Comparison of ENCODE assay signal across 36 cellular contexts in the genomic region with DNA sequence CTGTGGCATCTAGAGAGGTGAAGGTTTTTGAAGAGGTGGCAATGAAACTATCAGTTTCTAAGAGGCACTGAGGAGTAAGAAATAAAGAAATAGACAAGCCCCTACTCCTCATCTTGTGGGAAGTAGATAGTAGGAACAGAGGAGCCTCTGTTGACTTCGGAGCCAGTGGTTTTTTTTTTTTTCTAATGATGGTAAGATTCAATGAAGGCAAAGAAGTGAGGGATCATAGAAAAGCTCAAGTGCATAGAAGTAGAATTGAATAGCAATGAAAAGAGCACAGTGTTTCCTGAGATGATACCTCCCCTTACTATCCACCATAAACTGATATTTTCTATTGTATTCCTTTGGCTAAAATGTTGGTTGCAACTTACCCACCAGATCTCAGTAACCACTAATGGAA. TPM values are rescaled to one million over a fixed set of nuclear protein-coding genes. Genes with fewer than 3 reads are reported as not detected.
"Had no signal": no experiment of that assay in that cellular context is flagged by ENCODE, and none has a peak within 500 bp of the region (broad histone marks: within the 10 kb centered on the region; RNA-seq: fewer than 3 reads in every experiment).

No MANE protein-coding gene starts in this region.

- H3K4me1 ChIP-seq: adrenal gland, breast epithelium had no signal

- H3K9me3 ChIP-seq: adrenal gland, body of pancreas, breast epithelium had no signal

- H3K9me3 Mint-ChIP-seq: activated B cell treated with CpG ODN at 0.5 μM for 24 hours; activated CD4-positive, alpha-beta memory T cell treated with anti-CD3 and anti-CD28 coated beads for 36 hours; activated CD4-positive, alpha-beta T cell treated with anti-CD3 and anti-CD28 coated beads, Interleukin-2, amount 10 ng/mL, durations not matched to agents 24 days and 14 days; activated CD8-positive, alpha-beta T cell treated with anti-CD3 and anti-CD28 coated beads for 36 hours; activated naive CD4-positive, alpha-beta T cell treated with anti-CD3 and anti-CD28 coated beads for 36 hours; activated naive CD4-positive, alpha-beta T cell treated with anti-CD3 and anti-CD28 coated beads, Interleukin-2, amount 50 U/mL, for 72 hours; activated naive CD8-positive, alpha-beta T cell treated with anti-CD3 and anti-CD28 coated beads for 36 hours; activated T-cell treated with anti-CD3 and anti-CD28 coated beads, Interleukin-2, amount 50 U/mL, for 4 hours; activated T-helper 1 cell treated with anti-CD3 and anti-CD28 coated beads, Interleukin-12 subunit alpha, Interleukin-12 subunit beta, Interleukin-2, Interleukin-4 antibody, amounts not matched to agents 30 ng/mL and 10 ng/mL and 1 ng/mL, durations not matched to agents 14 hours and 24 hours and 36 hours; activated T-helper 17 cell treated with anti-CD3 and anti-CD28 coated beads, Interleukin-2, amount 50 U/mL, for 72 hours; T-helper 1 cell treated with Interleukin-12 subunit alpha and Interleukin-12 subunit beta and Interleukin-4 antibody, amounts not matched to agents 30 μg/mL and 1 μg/mL, for 36 hours; T-helper 2 cell treated with Interferon-gamma antibody and Interleukin-4, amounts not matched to agents 5 μg/mL and 100 μg/mL, for 36 hours had no signal

- H3K4me3 Mint-ChIP-seq: activated B cell treated with CpG ODN at 0.5 μM for 24 hours; activated CD4-positive, alpha-beta memory T cell treated with anti-CD3 and anti-CD28 coated beads for 36 hours; activated CD4-positive, alpha-beta T cell treated with anti-CD3 and anti-CD28 coated beads, Interleukin-2, amount 10 ng/mL, durations not matched to agents 24 days and 14 days; activated CD8-positive, alpha-beta T cell treated with anti-CD3 and anti-CD28 coated beads for 36 hours; activated naive CD4-positive, alpha-beta T cell treated with anti-CD3 and anti-CD28 coated beads for 36 hours; activated naive CD8-positive, alpha-beta T cell treated with anti-CD3 and anti-CD28 coated beads for 36 hours; activated T-cell treated with anti-CD3 and anti-CD28 coated beads, Interleukin-2, amount 50 U/mL, for 4 hours; activated T-cell treated with anti-CD3 and anti-CD28 coated beads, Interleukin-2, amount 50 U/mL, for 72 hours; activated T-helper 1 cell treated with anti-CD3 and anti-CD28 coated beads, Interleukin-12 subunit alpha, Interleukin-12 subunit beta, Interleukin-2, Interleukin-4 antibody, amounts not matched to agents 30 ng/mL and 10 ng/mL and 1 ng/mL, durations not matched to agents 14 hours and 24 hours and 36 hours; activated T-helper 17 cell treated with anti-CD3 and anti-CD28 coated beads, Interleukin-2, amount 50 U/mL, for 72 hours; T-cell; T-helper 1 cell treated with Interleukin-12 subunit alpha and Interleukin-12 subunit beta and Interleukin-4 antibody, amounts not matched to agents 30 μg/mL and 1 μg/mL, for 36 hours; T-helper 2 cell treated with Interferon-gamma antibody and Interleukin-4, amounts not matched to agents 5 μg/mL and 100 μg/mL, for 36 hours had no signal

- H3K27ac Mint-ChIP-seq: activated B cell treated with CpG ODN at 0.5 μM for 24 hours; activated CD4-positive, alpha-beta memory T cell treated with anti-CD3 and anti-CD28 coated beads for 36 hours; activated CD4-positive, alpha-beta T cell treated with anti-CD3 and anti-CD28 coated beads, Interleukin-2, amount 10 ng/mL, durations not matched to agents 24 days and 14 days; activated CD8-positive, alpha-beta T cell treated with anti-CD3 and anti-CD28 coated beads for 36 hours; activated naive CD4-positive, alpha-beta T cell treated with anti-CD3 and anti-CD28 coated beads for 36 hours; activated naive CD4-positive, alpha-beta T cell treated with anti-CD3 and anti-CD28 coated beads, Interleukin-2, amount 50 U/mL, for 72 hours; activated naive CD8-positive, alpha-beta T cell treated with anti-CD3 and anti-CD28 coated beads for 36 hours; activated T-cell treated with anti-CD3 and anti-CD28 coated beads, Interleukin-2, amount 50 U/mL, for 72 hours; activated T-helper 1 cell treated with anti-CD3 and anti-CD28 coated beads, Interleukin-12 subunit alpha, Interleukin-12 subunit beta, Interleukin-2, Interleukin-4 antibody, amounts not matched to agents 30 ng/mL and 10 ng/mL and 1 ng/mL, durations not matched to agents 14 hours and 24 hours and 36 hours; activated T-helper 17 cell treated with anti-CD3 and anti-CD28 coated beads, Interleukin-2, amount 50 U/mL, for 72 hours; T-cell; T-helper 1 cell treated with Interleukin-12 subunit alpha and Interleukin-12 subunit beta and Interleukin-4 antibody, amounts not matched to agents 30 μg/mL and 1 μg/mL, for 36 hours; T-helper 2 cell treated with Interferon-gamma antibody and Interleukin-4, amounts not matched to agents 5 μg/mL and 100 μg/mL, for 36 hours had no signal

- H3K27me3 Mint-ChIP-seq: activated naive CD8-positive, alpha-beta T cell treated with anti-CD3 and anti-CD28 coated beads for 36 hours had no signal

- H3K4me1 Mint-ChIP-seq: activated B cell treated with CpG ODN at 0.5 μM for 24 hours; activated CD4-positive, alpha-beta T cell treated with anti-CD3 and anti-CD28 coated beads, Interleukin-2, amount 10 ng/mL, durations not matched to agents 24 days and 14 days; activated naive CD8-positive, alpha-beta T cell treated with anti-CD3 and anti-CD28 coated beads for 36 hours; activated T-helper 17 cell treated with anti-CD3 and anti-CD28 coated beads, Interleukin-2, amount 50 U/mL, for 72 hours; T-cell had no signal

- H3K36me3 Mint-ChIP-seq: activated CD4-positive, alpha-beta memory T cell treated with anti-CD3 and anti-CD28 coated beads for 36 hours; activated naive CD4-positive, alpha-beta T cell treated with anti-CD3 and anti-CD28 coated beads, Interleukin-2, amount 50 U/mL, for 72 hours; activated naive CD8-positive, alpha-beta T cell treated with anti-CD3 and anti-CD28 coated beads for 36 hours; T-cell had no signal

- H3K27ac ChIP-seq: adrenal gland, body of pancreas, brain microvascular endothelial cell, breast epithelium, VCaP had no signal

- DNase-seq: activated B cell treated with CpG ODN at 0.5 μM for 24 hours; activated CD4-positive, alpha-beta memory T cell treated with anti-CD3 and anti-CD28 coated beads for 36 hours; activated CD4-positive, alpha-beta T cell treated with anti-CD3 and anti-CD28 coated beads for 4 hours; activated CD4-positive, alpha-beta T cell treated with anti-CD3 and anti-CD28 coated beads, Interleukin-2, amount 10 ng/mL, durations not matched to agents 24 days and 14 days; activated CD4-positive, alpha-beta T cell treated with anti-CD3 and anti-CD28 coated beads, Interleukin-2, amount 50 U/mL, for 1 hour; activated CD4-positive, alpha-beta T cell treated with anti-CD3 and anti-CD28 coated beads, Interleukin-2, amount 50 U/mL, for 4 hours; activated CD4-positive, CD25-positive, alpha-beta regulatory T cell treated with anti-CD3 and anti-CD28 coated beads, Interleukin-2, amount 50 U/mL, for 72 hours; activated CD8-positive, alpha-beta memory T cell treated with anti-CD3 and anti-CD28 coated beads, Interleukin-2, amount 50 U/mL, for 4 hours; activated CD8-positive, alpha-beta T cell treated with anti-CD3 and anti-CD28 coated beads for 36 hours; activated effector memory CD4-positive, alpha-beta T cell treated with anti-CD3 and anti-CD28 coated beads, Interleukin-2, amount 50 U/mL, for 16 hours; activated gamma-delta T cell treated with Interleukin-2 at 50 U/mL for 16 hours; activated naive CD4-positive, alpha-beta T cell; activated naive CD4-positive, alpha-beta T cell treated with anti-CD3 and anti-CD28 coated beads for 36 hours; activated naive CD4-positive, alpha-beta T cell treated with anti-CD3 and anti-CD28 coated beads, Interleukin-2, amount 50 U/mL, for 16 hours; activated naive CD8-positive, alpha-beta T cell treated with anti-CD3 and anti-CD28 coated beads for 36 hours; activated T-cell treated with anti-CD3 and anti-CD28 coated beads for 4 hours; activated T-cell treated with anti-CD3 and anti-CD28 coated beads, Interleukin-2, amount 50 U/mL, for 1 hour; activated T-cell treated with anti-CD3 and anti-CD28 coated beads, Interleukin-2, amount 50 U/mL, for 4 hours; activated T-cell treated with anti-CD3 and anti-CD28 coated beads, Interleukin-2, amount 50 U/mL, for 72 hours; adrenal gland; amniotic stem cell; aorta; body of pancreas; brain microvascular endothelial cell; central memory CD4-positive, alpha-beta T cell; T-cell; T-helper 2 cell; T-helper 9 cell had no signal

- H3K27me3 ChIP-seq: adrenal gland, body of pancreas, brain microvascular endothelial cell, breast epithelium had no signal

RNA-seq across cellular contexts. Expression of gene FREM2, which starts 46.3 kb away (rescaled TPM):
- total RNA-seq: activated B cell treated with CpG ODN at 0.5 μM for 24 hours; activated CD4-positive, alpha-beta memory T cell treated with anti-CD3 and anti-CD28 coated beads for 36 hours; activated CD8-positive, alpha-beta memory T cell treated with anti-CD3 and anti-CD28 coated beads for 36 hours; activated CD8-positive, alpha-beta T cell treated with anti-CD3 and anti-CD28 coated beads for 36 hours; activated naive CD4-positive, alpha-beta T cell treated with anti-CD3 and anti-CD28 coated beads for 36 hours; activated naive CD4-positive, alpha-beta T cell treated with anti-CD3 and anti-CD28 coated beads, Interleukin-2, amount 50 U/mL, for 72 hours; activated naive CD8-positive, alpha-beta T cell treated with anti-CD3 and anti-CD28 coated beads for 36 hours; activated T-helper 17 cell treated with anti-CD3 and anti-CD28 coated beads, Interleukin-2, amount 50 U/mL, for 72 hours had no signal
